ENCODE assay signal across 14 cellular contexts in the genomic region with DNA sequence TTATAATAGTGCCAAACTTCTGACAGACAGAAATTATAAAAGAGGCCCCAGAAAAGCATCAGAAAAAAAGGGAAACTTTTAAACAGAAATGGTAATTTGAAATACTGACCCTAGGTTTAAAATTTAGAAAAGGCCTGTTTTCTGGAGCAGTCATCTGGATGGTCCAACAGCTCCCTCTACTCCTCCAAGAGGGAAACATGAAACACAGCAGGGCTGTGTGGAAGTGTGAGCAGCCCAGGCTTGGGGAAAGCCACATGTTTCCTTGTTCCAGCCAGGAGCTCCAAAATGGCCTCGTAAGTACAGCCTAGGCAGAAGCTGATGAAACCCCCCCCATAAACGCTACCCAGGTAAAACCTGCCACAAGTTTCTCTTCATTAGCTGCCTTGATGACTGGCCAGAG.
DNase-seq lines count a peak whose midpoint lies in the region; ATAC-seq, FAIRE-seq and TF ChIP-seq lines count a peak whose summit lies in the region.
"Had no signal": no experiment of that assay in that cellular context is flagged by ENCODE, and none has a peak within 500 bp of the region (broad histone marks: within the 10 kb centered on the region; RNA-seq: fewer than 3 reads in every experiment).

No MANE protein-coding gene starts in this region.

- peak; percentile 32 for DNase-seq in DND-41
- DNase-seq in NCI-H146 (lab: John Stamatoyannopoulos, UW), result peak; percentile 70
- peak; percentile 28 for DNase-seq in astrocyte (ENCODE audit: low read depth)
- no peak for DNase-seq in kidney epithelial cell (ENCODE audit: low read depth)
- DNase-seq in gastrocnemius medialis, result no peak
- DNase-seq in occipital lobe (lab: John Stamatoyannopoulos, UW), result no peak
- no peak for DNase-seq in GM03348 (ENCODE audit: low spot score)
- DNase-seq in MV-4-11 (lab: John Stamatoyannopoulos, UW), result no peak
- DNase-seq: activated CD4-positive, alpha-beta T cell treated with anti-CD3 and anti-CD28 coated beads for 48 hours; activated naive CD4-positive, alpha-beta T cell treated with Interleukin-2 at 50 U/mL for 16 hours; HCEC 1CT; nephron progenitor cell; stimulated activated CD4-positive, alpha-beta T cell treated with anti-CD3 and anti-CD28 coated beads, Interleukin-15, amount 100 ng/mL, for 24 hours; stimulated activated naive CD4-positive, alpha-beta T cell treated with Interleukin-2 at 50 U/mL for 16 hours had no signal

- H3K4me1 Mint-ChIP-seq in astrocyte (ENCODE audit: low read depth, unreplicated experiment), result peaks cover 3% of the 10 kb centered on the region

- no peaks in the 10 kb centered on the region for H3K27me3 ChIP-seq in DND-41 (ENCODE audit: insufficient read depth, low read length, poor library complexity)
- no peaks in the 10 kb centered on the region for H3K27me3 ChIP-seq in astrocyte (ENCODE audit: insufficient read depth, low read length)
- H3K27me3 ChIP-seq in kidney epithelial cell (ENCODE audit: control insufficient read depth, insufficient read depth, low read length), result no peaks in the 10 kb centered on the region
- H3K27me3 ChIP-seq in gastrocnemius medialis, result no peaks in the 10 kb centered on the region

- 0 out of 2 replicates have a peak overlapping the region, but pooled peaks have one; percentile 34 for H2AFZ ChIP-seq in DND-41 (ENCODE audit: low read depth, low read length)
- H2AFZ ChIP-seq in astrocyte (ENCODE audit: low read depth, low read length), result no peak overlapping the region

- FAIRE-seq in astrocyte (lab: Jason Lieb, UNC), result no peak

- H3K4me1 ChIP-seq in DND-41 (ENCODE audit: insufficient read depth, low read length) (peaks cover 55% of the 10 kb centered on the region), astrocyte (ENCODE audit: insufficient read depth, low read length) (no peaks in the 10 kb centered on the region), gastrocnemius medialis (no peaks in the 10 kb centered on the region)

- no peak overlapping the region for H3K27ac Mint-ChIP-seq in astrocyte (ENCODE audit: unreplicated experiment)
- H3K27ac Mint-ChIP-seq: nephron progenitor cell had no signal

- H3K27me3 Mint-ChIP-seq in astrocyte (ENCODE audit: low read depth, unreplicated experiment), result no peaks in the 10 kb centered on the region

- peak overlapping the region; percentile 79 for H3K27ac ChIP-seq in DND-41 (ENCODE audit: low read length)
- H3K27ac ChIP-seq in astrocyte (ENCODE audit: low read depth, low read length), result no peak overlapping the region
- no peak overlapping the region for H3K27ac ChIP-seq in gastrocnemius medialis

- H3K4me3 ChIP-seq in DND-41 (ENCODE audit: low read depth in 1 of 2, low read length in 2 of 2) (peak overlapping the region in 1 of 2 experiments; percentile 23; a peak in 1 of 4 replicates), astrocyte (ENCODE audit: insufficient read depth, low read depth, low read length) (no peak overlapping the region), kidney epithelial cell (ENCODE audit: low read depth, low read length) (no peak overlapping the region), gastrocnemius medialis (no peak overlapping the region)

- TF ChIP-seq CTCF in DND-41 (IDR thresholded peaks at IDR 0.05; ENCODE audit: borderline replicate concordance, extremely low read depth, low read length, poor library complexity, severe bottlenecking) (peak; percentile 77), astrocyte (IDR thresholded peaks at IDR 0.05; ENCODE audit: insufficient read depth, low read depth, low read length) (peak; percentile 17), kidney epithelial cell (IDR thresholded peaks at IDR 0.05; ENCODE audit: insufficient read depth, low read length, poor library complexity, severe bottlenecking) (peak; percentile 31), gastrocnemius medialis (IDR thresholded peaks at IDR 0.05 in 4 of 5, conservative IDR thresholded peaks at IDR 0.05 in 1 of 5) (no peak)

- H3K9me3 Mint-ChIP-seq in astrocyte (ENCODE audit: unreplicated experiment), result peaks cover 1% of the 10 kb centered on the region

- no peak for ATAC-seq in DND-41 (ENCODE audit: insufficient read depth, low read depth)
- no peak for ATAC-seq in gastrocnemius medialis

- no peak for TF ChIP-seq POLR2A in gastrocnemius medialis (IDR thresholded peaks at IDR 0.05)

- H3K4me2 ChIP-seq in DND-41 (ENCODE audit: insufficient read depth, low read length) (peak overlapping the region; percentile 57), astrocyte (ENCODE audit: low read length) (no peak overlapping the region)

- H3K9ac ChIP-seq in DND-41 (ENCODE audit: low read depth, low read length), result peak overlapping the region; percentile 34
- no peak overlapping the region for H3K9ac ChIP-seq in astrocyte (ENCODE audit: low read length)

- intact Hi-C loops in gastrocnemius medialis (cut with DNase I; ENCODE audit: low total_unique reads), result no loop called here

- H3K79me2 ChIP-seq in DND-41 (ENCODE audit: insufficient read depth, low read length), result no peaks in the 10 kb centered on the region
- H3K79me2 ChIP-seq in astrocyte (ENCODE audit: insufficient read depth, low read length), result no peaks in the 10 kb centered on the region

- H4K20me1 ChIP-seq in DND-41 (ENCODE audit: insufficient read depth, low read length) (no peaks in the 10 kb centered on the region), astrocyte (ENCODE audit: insufficient read depth, low read length) (no peaks in the 10 kb centered on the region)

- no peaks in the 10 kb centered on the region for H3K36me3 ChIP-seq in DND-41 (ENCODE audit: insufficient read depth, low read length)
- H3K36me3 ChIP-seq in astrocyte (ENCODE audit: insufficient read depth, low read length), result no peaks in the 10 kb centered on the region
- no peaks in the 10 kb centered on the region for H3K36me3 ChIP-seq in kidney epithelial cell (ENCODE audit: control insufficient read depth, insufficient read depth, low read length)
- no peaks in the 10 kb centered on the region for H3K36me3 ChIP-seq in gastrocnemius medialis

- in situ Hi-C loops in gastrocnemius medialis (cut with MboI; ENCODE audit: low sequenced_read_pairs in 4 of 4), result no loop called here

- H3K36me3 Mint-ChIP-seq in astrocyte (ENCODE audit: low read depth, unreplicated experiment), result no peaks in the 10 kb centered on the region

- no peak overlapping the region for H3K4me3 Mint-ChIP-seq in astrocyte (ENCODE audit: unreplicated experiment)
- H3K4me3 Mint-ChIP-seq: nephron progenitor cell had no signal

- H3K9me3 ChIP-seq in DND-41 (ENCODE audit: insufficient read depth, low read length, severe bottlenecking), result peaks cover 2% of the 10 kb centered on the region
- H3K9me3 ChIP-seq in astrocyte (ENCODE audit: insufficient read depth, low read depth, low read length), result no peaks in the 10 kb centered on the region
- H3K9me3 ChIP-seq in gastrocnemius medialis, result no peaks in the 10 kb centered on the region

Comparison
In these comparisons a context has a peak if more than half of its experiments do, and no peak if none do; other contexts are left out.
1. DNase-seq: peak in DND-41 (single experiment), NCI-H146 (single experiment) and astrocyte (single experiment); none in kidney epithelial cell (single experiment), gastrocnemius medialis (0 of 2), occipital lobe (single experiment), GM03348 (single experiment) and MV-4-11 (single experiment).
2. CTCF ChIP-seq: peak in DND-41 (single experiment), astrocyte (single experiment) and kidney epithelial cell (single experiment); none in gastrocnemius medialis (0 of 5).